In the genomic region with DNA sequence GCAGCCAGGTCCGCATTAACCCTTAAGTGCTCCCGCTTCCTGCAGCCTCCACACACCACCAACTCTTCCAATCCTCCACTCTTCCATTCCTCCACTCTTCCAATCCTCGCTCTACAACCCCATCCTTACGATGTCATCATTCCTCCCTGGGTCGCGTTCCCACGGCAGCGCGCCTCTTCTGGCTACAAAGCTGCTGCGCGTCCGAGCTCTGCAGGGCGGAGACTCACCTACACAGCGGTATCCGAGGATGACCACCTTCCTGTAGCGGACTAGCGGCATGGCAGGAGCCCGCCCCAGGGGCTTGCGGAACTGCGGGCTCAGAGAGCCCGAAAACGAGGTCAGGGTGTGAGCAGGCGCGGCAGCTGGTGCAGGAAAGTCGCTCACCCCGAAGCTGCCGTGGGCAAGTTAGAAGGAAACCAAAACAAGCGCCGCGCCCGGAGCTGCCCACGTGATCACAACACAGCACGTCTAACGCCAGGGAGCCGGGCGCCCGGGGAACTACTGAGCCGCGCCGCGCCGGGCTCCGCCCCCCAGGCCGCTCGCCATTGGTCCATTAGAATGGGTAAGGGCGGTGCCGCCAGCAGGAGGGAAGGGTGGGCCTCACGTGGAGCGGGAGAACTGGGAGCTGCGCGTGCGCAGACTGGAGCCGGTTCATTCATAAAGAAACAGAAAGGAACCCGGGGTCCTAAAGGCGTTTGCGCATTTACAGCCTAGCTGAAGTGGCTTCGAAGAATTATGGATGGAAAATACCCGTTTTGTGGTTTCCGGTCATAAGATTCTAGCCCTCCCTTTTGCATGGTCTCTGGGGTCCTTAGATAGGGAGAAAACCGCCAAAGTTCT, we compare ENCODE assay signal across 1 cellular context.
TF ChIP-seq lines count a peak whose summit lies in the region.

A gene with protein sequence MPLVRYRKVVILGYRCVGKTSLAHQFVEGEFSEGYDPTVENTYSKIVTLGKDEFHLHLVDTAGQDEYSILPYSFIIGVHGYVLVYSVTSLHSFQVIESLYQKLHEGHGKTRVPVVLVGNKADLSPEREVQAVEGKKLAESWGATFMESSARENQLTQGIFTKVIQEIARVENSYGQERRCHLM (minus strand): TSS at position 473 of the 840 bp plus-strand sequence. CDS start 194 bp downstream, at position 279.

TF ChIP-seq in HepG2, 621 proteins besides CTCF, POLR2A, EP300 and RAD21 (continued from another document and continues in another):
- TF ChIP-seq, protein P1, sequence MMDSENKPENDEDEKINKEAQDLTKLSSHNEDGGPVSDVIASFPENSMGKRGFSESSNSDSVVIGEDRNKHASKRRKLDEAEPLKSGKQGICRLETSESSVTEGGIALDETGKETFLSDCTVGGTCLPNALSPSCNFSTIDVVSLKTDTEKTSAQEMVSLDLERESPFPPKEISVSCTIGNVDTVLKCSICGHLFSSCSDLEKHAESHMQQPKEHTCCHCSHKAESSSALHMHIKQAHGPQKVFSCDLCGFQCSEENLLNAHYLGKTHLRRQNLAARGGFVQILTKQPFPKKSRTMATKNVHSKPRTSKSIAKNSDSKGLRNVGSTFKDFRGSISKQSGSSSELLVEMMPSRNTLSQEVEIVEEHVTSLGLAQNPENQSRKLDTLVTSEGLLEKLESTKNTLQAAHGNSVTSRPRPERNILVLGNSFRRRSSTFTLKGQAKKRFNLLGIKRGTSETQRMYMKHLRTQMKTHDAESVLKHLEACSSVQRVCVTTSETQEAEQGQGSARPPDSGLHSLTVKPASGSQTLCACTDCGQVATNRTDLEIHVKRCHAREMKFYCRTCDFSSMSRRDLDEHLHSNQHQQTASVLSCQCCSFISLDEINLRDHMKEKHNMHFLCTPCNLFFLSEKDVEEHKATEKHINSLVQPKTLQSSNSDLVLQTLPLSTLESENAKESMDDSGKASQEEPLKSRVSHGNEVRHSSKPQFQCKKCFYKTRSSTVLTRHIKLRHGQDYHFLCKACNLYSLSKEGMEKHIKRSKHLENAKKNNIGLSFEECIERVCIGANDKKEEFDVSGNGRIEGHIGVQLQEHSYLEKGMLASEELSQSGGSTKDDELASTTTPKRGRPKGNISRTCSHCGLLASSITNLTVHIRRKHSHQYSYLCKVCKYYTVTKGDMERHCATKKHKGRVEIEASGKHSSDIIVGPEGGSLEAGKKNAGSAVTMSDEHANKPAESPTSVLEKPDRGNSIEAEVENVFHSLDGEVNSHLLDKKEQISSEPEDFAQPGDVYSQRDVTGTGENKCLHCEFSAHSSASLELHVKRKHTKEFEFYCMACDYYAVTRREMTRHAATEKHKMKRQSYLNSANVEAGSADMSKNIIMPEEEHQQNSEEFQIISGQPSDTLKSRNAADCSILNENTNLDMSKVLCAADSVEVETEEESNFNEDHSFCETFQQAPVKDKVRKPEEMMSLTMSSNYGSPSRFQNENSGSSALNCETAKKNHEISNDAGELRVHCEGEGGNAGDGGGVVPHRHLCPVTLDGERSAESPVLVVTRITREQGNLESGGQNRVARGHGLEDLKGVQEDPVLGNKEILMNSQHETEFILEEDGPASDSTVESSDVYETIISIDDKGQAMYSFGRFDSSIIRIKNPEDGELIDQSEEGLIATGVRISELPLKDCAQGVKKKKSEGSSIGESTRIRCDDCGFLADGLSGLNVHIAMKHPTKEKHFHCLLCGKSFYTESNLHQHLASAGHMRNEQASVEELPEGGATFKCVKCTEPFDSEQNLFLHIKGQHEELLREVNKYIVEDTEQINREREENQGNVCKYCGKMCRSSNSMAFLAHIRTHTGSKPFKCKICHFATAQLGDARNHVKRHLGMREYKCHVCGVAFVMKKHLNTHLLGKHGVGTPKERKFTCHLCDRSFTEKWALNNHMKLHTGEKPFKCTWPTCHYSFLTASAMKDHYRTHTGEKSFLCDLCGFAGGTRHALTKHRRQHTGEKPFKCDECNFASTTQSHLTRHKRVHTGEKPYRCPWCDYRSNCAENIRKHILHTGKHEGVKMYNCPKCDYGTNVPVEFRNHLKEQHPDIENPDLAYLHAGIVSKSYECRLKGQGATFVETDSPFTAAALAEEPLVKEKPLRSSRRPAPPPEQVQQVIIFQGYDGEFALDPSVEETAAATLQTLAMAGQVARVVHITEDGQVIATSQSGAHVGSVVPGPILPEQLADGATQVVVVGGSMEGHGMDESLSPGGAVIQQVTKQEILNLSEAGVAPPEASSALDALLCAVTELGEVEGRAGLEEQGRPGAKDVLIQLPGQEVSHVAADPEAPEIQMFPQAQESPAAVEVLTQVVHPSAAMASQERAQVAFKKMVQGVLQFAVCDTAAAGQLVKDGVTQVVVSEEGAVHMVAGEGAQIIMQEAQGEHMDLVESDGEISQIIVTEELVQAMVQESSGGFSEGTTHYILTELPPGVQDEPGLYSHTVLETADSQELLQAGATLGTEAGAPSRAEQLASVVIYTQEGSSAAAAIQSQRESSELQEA (CRISPR knock-in tag; IDR thresholded peaks at IDR 0.05; ENCODE audit: not compliant biosample characterization) = peak; percentile 87
- peak; percentile 55; the same call in 1 of the 2 replicates for TF ChIP-seq YEATS4 (CRISPR knock-in tag; IDR thresholded peaks at IDR 0.05; ENCODE audit: borderline replicate concordance)
- TF ChIP-seq, protein P2, sequence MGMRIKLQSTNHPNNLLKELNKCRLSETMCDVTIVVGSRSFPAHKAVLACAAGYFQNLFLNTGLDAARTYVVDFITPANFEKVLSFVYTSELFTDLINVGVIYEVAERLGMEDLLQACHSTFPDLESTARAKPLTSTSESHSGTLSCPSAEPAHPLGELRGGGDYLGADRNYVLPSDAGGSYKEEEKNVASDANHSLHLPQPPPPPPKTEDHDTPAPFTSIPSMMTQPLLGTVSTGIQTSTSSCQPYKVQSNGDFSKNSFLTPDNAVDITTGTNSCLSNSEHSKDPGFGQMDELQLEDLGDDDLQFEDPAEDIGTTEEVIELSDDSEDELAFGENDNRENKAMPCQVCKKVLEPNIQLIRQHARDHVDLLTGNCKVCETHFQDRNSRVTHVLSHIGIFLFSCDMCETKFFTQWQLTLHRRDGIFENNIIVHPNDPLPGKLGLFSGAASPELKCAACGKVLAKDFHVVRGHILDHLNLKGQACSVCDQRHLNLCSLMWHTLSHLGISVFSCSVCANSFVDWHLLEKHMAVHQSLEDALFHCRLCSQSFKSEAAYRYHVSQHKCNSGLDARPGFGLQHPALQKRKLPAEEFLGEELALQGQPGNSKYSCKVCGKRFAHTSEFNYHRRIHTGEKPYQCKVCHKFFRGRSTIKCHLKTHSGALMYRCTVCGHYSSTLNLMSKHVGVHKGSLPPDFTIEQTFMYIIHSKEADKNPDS (CRISPR knock-in tag; IDR thresholded peaks at IDR 0.05) = no peak
- TF ChIP-seq, protein P3, sequence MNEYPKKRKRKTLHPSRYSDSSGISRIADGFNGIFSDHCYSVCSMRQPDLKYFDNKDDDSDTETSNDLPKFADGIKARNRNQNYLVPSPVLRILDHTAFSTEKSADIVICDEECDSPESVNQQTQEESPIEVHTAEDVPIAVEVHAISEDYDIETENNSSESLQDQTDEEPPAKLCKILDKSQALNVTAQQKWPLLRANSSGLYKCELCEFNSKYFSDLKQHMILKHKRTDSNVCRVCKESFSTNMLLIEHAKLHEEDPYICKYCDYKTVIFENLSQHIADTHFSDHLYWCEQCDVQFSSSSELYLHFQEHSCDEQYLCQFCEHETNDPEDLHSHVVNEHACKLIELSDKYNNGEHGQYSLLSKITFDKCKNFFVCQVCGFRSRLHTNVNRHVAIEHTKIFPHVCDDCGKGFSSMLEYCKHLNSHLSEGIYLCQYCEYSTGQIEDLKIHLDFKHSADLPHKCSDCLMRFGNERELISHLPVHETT (CRISPR knock-in tag; conservative IDR thresholded peaks at IDR 0.05) = no peak
- peak; percentile 42; the same call in 1 of the 2 replicates for TF ChIP-seq BORCS8-MEF2B (CRISPR knock-in tag; IDR thresholded peaks at IDR 0.05)
- no peak for TF ChIP-seq CENPX (CRISPR knock-in tag; IDR thresholded peaks at IDR 0.05)
- TF ChIP-seq ZNF232 (CRISPR knock-in tag; IDR thresholded peaks at IDR 0.05; ENCODE audit: borderline replicate concordance) = peak; percentile 62; the same call in 1 of the 2 replicates
- peak; percentile 93 for TF ChIP-seq ZNF501 (CRISPR knock-in tag; IDR thresholded peaks at IDR 0.05)
- peak; percentile 82; the same call in 1 of the 2 replicates for TF ChIP-seq ZMAT3 (CRISPR knock-in tag; conservative IDR thresholded peaks at IDR 0.05)
- TF ChIP-seq ZNF598 (CRISPR knock-in tag; IDR thresholded peaks at IDR 0.05; ENCODE audit: borderline replicate concordance) = peak; percentile 68; the same call in 1 of the 2 replicates
- TF ChIP-seq GABPB1 (CRISPR knock-in tag; IDR thresholded peaks at IDR 0.05) = peak; percentile 77
- peak; percentile 43; the same call in 1 of the 2 replicates for TF ChIP-seq TAF1 (CRISPR knock-in tag; IDR thresholded peaks at IDR 0.05)
- TF ChIP-seq TEAD3 (CRISPR knock-in tag; optimal IDR thresholded peaks at IDR 0.05; ENCODE audit: borderline replicate concordance) = peak; percentile 10
- TF ChIP-seq ZNF780A (CRISPR knock-in tag; IDR thresholded peaks at IDR 0.05) = no peak
- TF ChIP-seq, protein P4, sequence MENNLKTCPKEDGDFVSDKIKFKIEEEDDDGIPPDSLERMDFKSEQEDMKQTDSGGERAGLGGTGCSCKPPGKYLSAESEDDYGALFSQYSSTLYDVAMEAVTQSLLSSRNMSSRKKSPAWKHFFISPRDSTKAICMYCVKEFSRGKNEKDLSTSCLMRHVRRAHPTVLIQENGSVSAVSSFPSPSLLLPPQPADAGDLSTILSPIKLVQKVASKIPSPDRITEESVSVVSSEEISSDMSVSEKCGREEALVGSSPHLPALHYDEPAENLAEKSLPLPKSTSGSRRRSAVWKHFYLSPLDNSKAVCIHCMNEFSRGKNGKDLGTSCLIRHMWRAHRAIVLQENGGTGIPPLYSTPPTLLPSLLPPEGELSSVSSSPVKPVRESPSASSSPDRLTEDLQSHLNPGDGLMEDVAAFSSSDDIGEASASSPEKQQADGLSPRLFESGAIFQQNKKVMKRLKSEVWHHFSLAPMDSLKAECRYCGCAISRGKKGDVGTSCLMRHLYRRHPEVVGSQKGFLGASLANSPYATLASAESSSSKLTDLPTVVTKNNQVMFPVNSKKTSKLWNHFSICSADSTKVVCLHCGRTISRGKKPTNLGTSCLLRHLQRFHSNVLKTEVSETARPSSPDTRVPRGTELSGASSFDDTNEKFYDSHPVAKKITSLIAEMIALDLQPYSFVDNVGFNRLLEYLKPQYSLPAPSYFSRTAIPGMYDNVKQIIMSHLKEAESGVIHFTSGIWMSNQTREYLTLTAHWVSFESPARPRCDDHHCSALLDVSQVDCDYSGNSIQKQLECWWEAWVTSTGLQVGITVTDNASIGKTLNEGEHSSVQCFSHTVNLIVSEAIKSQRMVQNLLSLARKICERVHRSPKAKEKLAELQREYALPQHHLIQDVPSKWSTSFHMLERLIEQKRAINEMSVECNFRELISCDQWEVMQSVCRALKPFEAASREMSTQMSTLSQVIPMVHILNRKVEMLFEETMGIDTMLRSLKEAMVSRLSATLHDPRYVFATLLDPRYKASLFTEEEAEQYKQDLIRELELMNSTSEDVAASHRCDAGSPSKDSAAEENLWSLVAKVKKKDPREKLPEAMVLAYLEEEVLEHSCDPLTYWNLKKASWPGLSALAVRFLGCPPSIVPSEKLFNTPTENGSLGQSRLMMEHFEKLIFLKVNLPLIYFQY (CRISPR knock-in tag; IDR thresholded peaks at IDR 0.05; ENCODE audit: borderline replicate concordance) = no peak
- TF ChIP-seq, protein P5, sequence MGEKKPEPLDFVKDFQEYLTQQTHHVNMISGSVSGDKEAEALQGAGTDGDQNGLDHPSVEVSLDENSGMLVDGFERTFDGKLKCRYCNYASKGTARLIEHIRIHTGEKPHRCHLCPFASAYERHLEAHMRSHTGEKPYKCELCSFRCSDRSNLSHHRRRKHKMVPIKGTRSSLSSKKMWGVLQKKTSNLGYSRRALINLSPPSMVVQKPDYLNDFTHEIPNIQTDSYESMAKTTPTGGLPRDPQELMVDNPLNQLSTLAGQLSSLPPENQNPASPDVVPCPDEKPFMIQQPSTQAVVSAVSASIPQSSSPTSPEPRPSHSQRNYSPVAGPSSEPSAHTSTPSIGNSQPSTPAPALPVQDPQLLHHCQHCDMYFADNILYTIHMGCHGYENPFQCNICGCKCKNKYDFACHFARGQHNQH (CRISPR knock-in tag; IDR thresholded peaks at IDR 0.05) = peak; percentile 30; the same call in 1 of the 2 replicates
- TF ChIP-seq CBX5 (CRISPR knock-in tag; IDR thresholded peaks at IDR 0.05; ENCODE audit: borderline replicate concordance) = peak; percentile 62; the same call in 1 of the 2 replicates
- 0 out of 2 replicates have a peak, but pooled peaks have one; percentile 8 for TF ChIP-seq EED (CRISPR knock-in tag; IDR thresholded peaks at IDR 0.05)
- TF ChIP-seq, protein P6, sequence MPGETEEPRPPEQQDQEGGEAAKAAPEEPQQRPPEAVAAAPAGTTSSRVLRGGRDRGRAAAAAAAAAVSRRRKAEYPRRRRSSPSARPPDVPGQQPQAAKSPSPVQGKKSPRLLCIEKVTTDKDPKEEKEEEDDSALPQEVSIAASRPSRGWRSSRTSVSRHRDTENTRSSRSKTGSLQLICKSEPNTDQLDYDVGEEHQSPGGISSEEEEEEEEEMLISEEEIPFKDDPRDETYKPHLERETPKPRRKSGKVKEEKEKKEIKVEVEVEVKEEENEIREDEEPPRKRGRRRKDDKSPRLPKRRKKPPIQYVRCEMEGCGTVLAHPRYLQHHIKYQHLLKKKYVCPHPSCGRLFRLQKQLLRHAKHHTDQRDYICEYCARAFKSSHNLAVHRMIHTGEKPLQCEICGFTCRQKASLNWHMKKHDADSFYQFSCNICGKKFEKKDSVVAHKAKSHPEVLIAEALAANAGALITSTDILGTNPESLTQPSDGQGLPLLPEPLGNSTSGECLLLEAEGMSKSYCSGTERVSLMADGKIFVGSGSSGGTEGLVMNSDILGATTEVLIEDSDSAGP (CRISPR knock-in tag; IDR thresholded peaks at IDR 0.05; ENCODE audit: borderline replicate concordance) = peak; percentile 76; the same call in 1 of the 2 replicates
- TF ChIP-seq, protein P7, sequence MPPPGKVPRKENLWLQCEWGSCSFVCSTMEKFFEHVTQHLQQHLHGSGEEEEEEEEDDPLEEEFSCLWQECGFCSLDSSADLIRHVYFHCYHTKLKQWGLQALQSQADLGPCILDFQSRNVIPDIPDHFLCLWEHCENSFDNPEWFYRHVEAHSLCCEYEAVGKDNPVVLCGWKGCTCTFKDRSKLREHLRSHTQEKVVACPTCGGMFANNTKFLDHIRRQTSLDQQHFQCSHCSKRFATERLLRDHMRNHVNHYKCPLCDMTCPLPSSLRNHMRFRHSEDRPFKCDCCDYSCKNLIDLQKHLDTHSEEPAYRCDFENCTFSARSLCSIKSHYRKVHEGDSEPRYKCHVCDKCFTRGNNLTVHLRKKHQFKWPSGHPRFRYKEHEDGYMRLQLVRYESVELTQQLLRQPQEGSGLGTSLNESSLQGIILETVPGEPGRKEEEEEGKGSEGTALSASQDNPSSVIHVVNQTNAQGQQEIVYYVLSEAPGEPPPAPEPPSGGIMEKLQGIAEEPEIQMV (CRISPR knock-in tag; IDR thresholded peaks at IDR 0.05; ENCODE audit: low read depth) = no peak
- peak; percentile 51; the same call in 1 of the 2 replicates for TF ChIP-seq THAP11 (CRISPR knock-in tag; IDR thresholded peaks at IDR 0.05)
- TF ChIP-seq, protein P8, sequence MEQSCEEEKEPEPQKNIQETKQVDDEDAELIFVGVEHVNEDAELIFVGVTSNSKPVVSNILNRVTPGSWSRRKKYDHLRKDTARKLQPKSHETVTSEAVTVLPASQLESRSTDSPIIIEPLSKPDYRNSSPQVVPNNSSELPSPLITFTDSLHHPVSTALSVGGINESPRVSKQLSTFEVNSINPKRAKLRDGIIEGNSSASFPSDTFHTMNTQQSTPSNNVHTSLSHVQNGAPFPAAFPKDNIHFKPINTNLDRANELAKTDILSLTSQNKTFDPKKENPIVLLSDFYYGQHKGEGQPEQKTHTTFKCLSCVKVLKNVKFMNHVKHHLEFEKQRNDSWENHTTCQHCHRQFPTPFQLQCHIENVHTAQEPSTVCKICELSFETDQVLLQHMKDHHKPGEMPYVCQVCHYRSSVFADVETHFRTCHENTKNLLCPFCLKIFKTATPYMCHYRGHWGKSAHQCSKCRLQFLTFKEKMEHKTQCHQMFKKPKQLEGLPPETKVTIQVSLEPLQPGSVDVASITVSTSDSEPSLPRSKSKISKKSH (CRISPR knock-in tag; IDR thresholded peaks at IDR 0.05; ENCODE audit: borderline replicate concordance) = peak; percentile 83; the same call in 1 of the 2 replicates
- TF ChIP-seq SNRNP70 (IDR thresholded peaks at IDR 0.05; ENCODE audit: low read depth, low read length) = no peak
- TF ChIP-seq SMAD9 (CRISPR knock-in tag; IDR thresholded peaks at IDR 0.05) = no peak
- 0 out of 2 replicates have a peak, but pooled peaks have one; percentile 55 for TF ChIP-seq HNRNPL (IDR thresholded peaks at IDR 0.05; ENCODE audit: low read depth, low read length)
